Comparison of ENCODE assay signal across 13 cellular contexts in the genomic region with DNA sequence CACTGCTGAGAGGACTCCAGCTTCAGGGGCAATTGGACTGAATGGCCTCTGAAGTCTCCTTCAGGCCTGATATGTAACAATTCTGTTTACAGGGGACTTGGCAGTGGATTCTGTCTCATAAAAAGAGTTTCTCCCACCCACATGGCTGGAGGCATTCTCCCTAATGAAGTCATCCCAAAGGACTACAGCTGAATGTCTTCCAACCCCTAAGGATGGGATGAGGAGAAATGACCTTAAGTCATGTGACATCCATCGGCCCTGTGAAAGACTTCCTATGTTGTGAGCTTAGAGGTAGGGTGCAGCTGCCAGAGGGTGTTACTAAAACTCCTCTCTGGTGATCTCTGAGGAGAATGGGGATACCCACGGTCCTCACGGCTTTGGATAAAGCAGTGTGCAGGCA. TPM values are rescaled to one million over a fixed set of nuclear protein-coding genes. Genes with fewer than 3 reads are reported as not detected.
DNase-seq lines count a peak whose midpoint lies in the region; ATAC-seq and TF ChIP-seq lines count a peak whose summit lies in the region.
"Had no signal": no experiment of that assay in that cellular context is flagged by ENCODE, and none has a peak within 500 bp of the region (broad histone marks: within the 10 kb centered on the region; RNA-seq: fewer than 3 reads in every experiment).

No MANE protein-coding gene starts in this region.

- DNase-seq in EH (ENCODE audit: low read depth) = peak; percentile 91
- DNase-seq in adipocyte (ENCODE audit: low read depth) = peak; percentile 29
- no peak for DNase-seq in right cardiac atrium
- no peak for DNase-seq in smooth muscle cell (lab: John Stamatoyannopoulos, UW; ENCODE audit: unreplicated experiment)
- DNase-seq in NCI-H446 treated with DMSO at 0.1 percent for 48 hours (lab: John Stamatoyannopoulos, UW) = no peak
- DNase-seq in T-helper 2 cell = no peak
- no peak for DNase-seq in DMS153 (lab: John Stamatoyannopoulos, UW)
- DNase-seq: activated CD8-positive, alpha-beta memory T cell treated with anti-CD3 and anti-CD28 coated beads for 24 hours; head of caudate nucleus had no signal

- peaks cover 28% of the 10 kb centered on the region for H3F3A ChIP-seq in smooth muscle cell (ENCODE audit: low read depth)

- H3K9me3 ChIP-seq in adipocyte (ENCODE audit: control insufficient read depth, low read length) (no peaks in the 10 kb centered on the region), right cardiac atrium (ENCODE audit: control insufficient read depth, low read length) (no peaks in the 10 kb centered on the region), smooth muscle cell (replicated peaks; ENCODE audit: low read depth) (no peaks in the 10 kb centered on the region)

- no peaks in the 10 kb centered on the region for H4K20me1 ChIP-seq in smooth muscle cell (ENCODE audit: low read depth)

- H3K36me3 ChIP-seq in adipocyte (ENCODE audit: control insufficient read depth, insufficient read depth, low read length, severe bottlenecking) (no peaks in the 10 kb centered on the region), smooth muscle cell (ENCODE audit: low read depth) (no peaks in the 10 kb centered on the region)

- H3K27ac ChIP-seq in right cardiac atrium (ENCODE audit: low read length) (peak overlapping the region; percentile 36), smooth muscle cell (ENCODE audit: low read depth) (peak overlapping the region; percentile 81)
- H3K27ac ChIP-seq: C4-2B, KMS-11 had no signal

- peak in 1 of 2 donors; percentile 23 for ATAC-seq in right cardiac atrium
- no peak for ATAC-seq in GM18867 (IDR thresholded peaks at IDR 0.05; ENCODE audit: unreplicated experiment)

- intact Hi-C loops in right cardiac atrium (cut with DNase I) = no loop called here

- H3K4me1 ChIP-seq in adipocyte (ENCODE audit: control insufficient read depth, insufficient read depth, low read length) (peaks cover 31% of the 10 kb centered on the region), right cardiac atrium (ENCODE audit: control insufficient read depth, insufficient read depth, low read length) (peaks cover 5% of the 10 kb centered on the region), smooth muscle cell (ENCODE audit: low read depth) (peaks cover 11% of the 10 kb centered on the region)

- no peak for TF ChIP-seq CTCF in smooth muscle cell (IDR thresholded peaks at IDR 0.05; ENCODE audit: borderline replicate concordance, insufficient read depth, poor library complexity, severe bottlenecking)

- no peaks in the 10 kb centered on the region for H3K79me2 ChIP-seq in smooth muscle cell (ENCODE audit: low read depth)

- H3K4me3 ChIP-seq in adipocyte (ENCODE audit: low read length) (no peak overlapping the region), right cardiac atrium (ENCODE audit: low read length) (no peak overlapping the region), smooth muscle cell (no peak overlapping the region)

- peak overlapping the region; percentile 78 for H3K9ac ChIP-seq in adipocyte (ENCODE audit: low read length)
- H3K9ac ChIP-seq in smooth muscle cell (ENCODE audit: low read depth) = no peak overlapping the region
- H3K9ac ChIP-seq: KMS-11 had no signal

- no peak overlapping the region for H2AFZ ChIP-seq in smooth muscle cell (ENCODE audit: low read depth)

- peak overlapping the region; percentile 76 for H3K4me2 ChIP-seq in smooth muscle cell
- H3K4me2 ChIP-seq: KMS-11 had no signal

- WGBS in right cardiac atrium = 59% methylated on average over 3 of the region's 3 CpGs
- WGBS in smooth muscle cell (ENCODE audit: low lambda C conversion rate) = 27% methylated on average over 3 of the region's 3 CpGs

- H3K27me3 ChIP-seq in adipocyte (replicated peaks; ENCODE audit: control insufficient read depth, insufficient read depth, low read length) (no peaks in the 10 kb centered on the region), right cardiac atrium (ENCODE audit: control insufficient read depth, insufficient read depth) (no peaks in the 10 kb centered on the region), smooth muscle cell (ENCODE audit: low read depth) (no peaks in the 10 kb centered on the region)

RNA-seq across cellular contexts. Expression of gene SLC14A2, which starts 27.0 kb away (rescaled TPM):
- under 1 TPM; 0.14 to 0.21 (median 0.18) TPM for total RNA-seq in right cardiac atrium
- 0.07 TPM for polyA plus RNA-seq in right cardiac atrium
- 0.22 TPM in 2 replicates for total RNA-seq in smooth muscle cell
- not detected in 2 replicates for polyA plus RNA-seq in smooth muscle cell
- total RNA-seq: pulmonary artery endothelial cell had no signal

Comparison
In these comparisons a context has a peak if more than half of its experiments do, and no peak if none do; other contexts are left out.
1. DNase-seq: peak in EH (single experiment) and adipocyte (single experiment); none in right cardiac atrium (0 of 3), smooth muscle cell (single experiment), NCI-H446 treated with DMSO at 0.1 percent for 48 hours (single experiment), T-helper 2 cell (0 of 5) and DMS153 (single experiment).